Comparison of ENCODE assay signal across 18 cellular contexts in genomic region chr20:1417790-1418189, GRCh38. TPM values are rescaled to one million over a fixed set of nuclear protein-coding genes. Genes with fewer than 3 reads are reported as not detected.
A peak's percentile ranks its signal among the peaks of the same experiment; 100 is the strongest.
DNase-seq lines count a peak whose midpoint lies in the region; ATAC-seq and TF ChIP-seq lines count a peak whose summit lies in the region.
"Had no signal": no experiment of that assay in that cellular context is flagged by ENCODE, and none has a peak within 500 bp of the region (broad histone marks: within the 10 kb centered on the region; RNA-seq: fewer than 3 reads in every experiment).

No MANE protein-coding gene starts in this region.

- no peaks in the 10 kb centered on the region for H3K9me2 ChIP-seq in SK-N-SH

- no peak for TF ChIP-seq RAD21 in SK-N-SH (IDR thresholded peaks at IDR 0.05; ENCODE audit: low read length)

- POLR2A ChIA-PET in SK-N-SH (lab: Yijun Ruan, JAX): no interaction called here

- H3K27ac ChIP-seq in SK-N-SH (ENCODE audit: low read depth in 2 of 2, low read length in 1 of 2): peak overlapping the region in 1 of 2 experiments; percentile 75; a peak in 2 of 4 replicates
- H3K27ac ChIP-seq in RWPE2 (ENCODE audit: poor library complexity, severe bottlenecking): peak overlapping the region; percentile 88
- no peak overlapping the region for H3K27ac ChIP-seq in mesenchymal stem cell (ENCODE audit: low read length, poor library complexity, severe bottlenecking)
- H3K27ac ChIP-seq: 22Rv1 had no signal

- peak overlapping the region; percentile 68; the same call in 1 of the 2 replicates for H2AFZ ChIP-seq in SK-N-SH (ENCODE audit: low read depth)
- no peak overlapping the region for H2AFZ ChIP-seq in mesenchymal stem cell (ENCODE audit: low read depth, low read length)

- H3K4ac ChIP-seq in mesenchymal stem cell (ENCODE audit: low read depth in 1 of 2, low read length in 2 of 2): peak overlapping the region; percentile 5 to 15

- H2BK15ac ChIP-seq in mesenchymal stem cell (ENCODE audit: low read depth, poor library complexity, severe bottlenecking): peak overlapping the region; percentile 63

- H4K20me1 ChIP-seq in SK-N-SH (ENCODE audit: insufficient read depth): no peaks in the 10 kb centered on the region

- H3K36me3 ChIP-seq in SK-N-SH (replicated peaks in 1 of 2; ENCODE audit: control insufficient read depth in 1 of 2, insufficient read depth in 2 of 2, low read length in 1 of 2) (no peaks in the 10 kb centered on the region), RWPE2 (ENCODE audit: low read depth) (no peaks in the 10 kb centered on the region), mesenchymal stem cell (ENCODE audit: control insufficient read depth in 1 of 2, insufficient read depth in 2 of 2, low read depth in 1 of 2, low read length in 2 of 2) (no peaks in the 10 kb centered on the region), skeletal muscle satellite cell (ENCODE audit: insufficient read depth, low read length) (no peaks in the 10 kb centered on the region)
- H3K36me3 ChIP-seq: BE2C had no signal

- no peak overlapping the region for H2BK5ac ChIP-seq in mesenchymal stem cell (ENCODE audit: low read depth, low read length, poor library complexity, severe bottlenecking)

- H3K23ac ChIP-seq in mesenchymal stem cell (ENCODE audit: low read length in 2 of 2): no peak overlapping the region

- H3F3A ChIP-seq in SK-N-SH (replicated peaks; ENCODE audit: insufficient read depth): peaks cover 29% of the 10 kb centered on the region

- no peak overlapping the region for H3K14ac ChIP-seq in mesenchymal stem cell (ENCODE audit: low read length in 2 of 2)

- H3K4me3 Mint-ChIP-seq in activated T-cell treated with anti-CD3 and anti-CD28 coated beads, Interleukin-2, amount 50 U/mL, for 4 hours: no peak overlapping the region
- H3K4me3 Mint-ChIP-seq: CD4-positive, CD25-positive, alpha-beta regulatory T cell had no signal

- H3K79me2 ChIP-seq in SK-N-SH (ENCODE audit: insufficient read depth): no peaks in the 10 kb centered on the region

- peak overlapping the region; percentile 25 to 40 for H3K18ac ChIP-seq in mesenchymal stem cell (ENCODE audit: low read depth in 1 of 2, low read length in 2 of 2)

- no peak for TF ChIP-seq EP300 in SK-N-SH (IDR thresholded peaks at IDR 0.05; ENCODE audit: borderline replicate concordance in 1 of 2, low read depth in 1 of 2, low read length in 1 of 2)

- ATAC-seq in SK-N-SH treated with all-trans-retinoic acid at 6 μM for 48 hours (no peak), RWPE2 (ENCODE audit: low read depth) (no peak), GM19395 (IDR thresholded peaks at IDR 0.05; ENCODE audit: unreplicated experiment) (no peak)
- no peak for ATAC-seq in activated T-cell treated with anti-CD3 and anti-CD28 coated beads, Interleukin-2, amount 50 U/mL, for 4 hours
- ATAC-seq: K562 had no signal

- peaks cover 4% of the 10 kb centered on the region for H3K4me1 Mint-ChIP-seq in activated T-cell treated with anti-CD3 and anti-CD28 coated beads, Interleukin-2, amount 50 U/mL, for 4 hours (ENCODE audit: low read depth)

- H3K4me2 ChIP-seq in SK-N-SH: peak overlapping the region; percentile 21; the same call in 1 of the 2 replicates
- H3K4me2 ChIP-seq in mesenchymal stem cell (ENCODE audit: low read length, poor library complexity, severe bottlenecking): no peak overlapping the region
- H3K4me2 ChIP-seq in skeletal muscle satellite cell (ENCODE audit: low read length): peak overlapping the region; percentile 34

- H3K9me3 Mint-ChIP-seq in activated T-cell treated with anti-CD3 and anti-CD28 coated beads, Interleukin-2, amount 50 U/mL, for 4 hours: peaks cover 14% of the 10 kb centered on the region

- peak overlapping the region; percentile 20 for H4K8ac ChIP-seq in mesenchymal stem cell (ENCODE audit: low read length)

- peaks cover 9% of the 10 kb centered on the region for H3K27me3 Mint-ChIP-seq in activated T-cell treated with anti-CD3 and anti-CD28 coated beads, Interleukin-2, amount 50 U/mL, for 4 hours (ENCODE audit: low read depth)

- TF ChIP-seq CTCF in SK-N-SH (IDR thresholded peaks at IDR 0.05): no peak
- no peak for TF ChIP-seq CTCF in RWPE2 (IDR thresholded peaks at IDR 0.05; ENCODE audit: poor library complexity, severe bottlenecking)

- H3K79me1 ChIP-seq in mesenchymal stem cell (replicated peaks; ENCODE audit: low read length, poor library complexity, severe bottlenecking): no peaks in the 10 kb centered on the region

- peaks cover 3% of the 10 kb centered on the region for H3K36me3 Mint-ChIP-seq in activated T-cell treated with anti-CD3 and anti-CD28 coated beads, Interleukin-2, amount 50 U/mL, for 4 hours (ENCODE audit: insufficient read depth)

- no peak overlapping the region for H2BK120ac ChIP-seq in mesenchymal stem cell (ENCODE audit: low read depth, low read length)

- H3K9ac ChIP-seq in SK-N-SH: no peak overlapping the region
- H3K9ac ChIP-seq in mesenchymal stem cell (ENCODE audit: low read length): no peak overlapping the region
- H3K9ac ChIP-seq in skeletal muscle satellite cell (ENCODE audit: low read depth, low read length): no peak overlapping the region

- no peak overlapping the region for H2AK5ac ChIP-seq in mesenchymal stem cell (ENCODE audit: low read length, severe bottlenecking)

- CTCF ChIA-PET in SK-N-SH (lab: Yijun Ruan, JAX): interaction anchor here (1.7 kb wide), 1 partner anchor 19 kb away, joined by 5 read pairs; no protein-coding TSS in a partner anchor

- no peak overlapping the region for H3K4me3 ChIP-seq in SK-N-SH (ENCODE audit: low read depth in 2 of 2, low read length in 1 of 2)
- no peak overlapping the region for H3K4me3 ChIP-seq in RWPE2 (ENCODE audit: severe bottlenecking)
- no peak overlapping the region for H3K4me3 ChIP-seq in mesenchymal stem cell (ENCODE audit: insufficient read depth in 1 of 2, low read depth in 1 of 2, low read length in 2 of 2)
- H3K4me3 ChIP-seq in skeletal muscle satellite cell (ENCODE audit: low read length): no peak overlapping the region
- H3K4me3 ChIP-seq: K562 had no signal

- H2BK12ac ChIP-seq in mesenchymal stem cell (ENCODE audit: low read length in 2 of 2): peak overlapping the region; percentile 48 to 57

- DNase-seq in SK-N-SH (no peak), RWPE2 (ENCODE audit: low spot score) (no peak), mesenchymal stem cell (no peak), NCI-H1092 (lab: John Stamatoyannopoulos, UW) (no peak)
- no peak for DNase-seq in activated T-cell treated with anti-CD3 and anti-CD28 coated beads, Interleukin-2, amount 50 U/mL, for 4 hours
- DNase-seq: BE2C; CD4-positive, CD25-positive, alpha-beta regulatory T cell; COR-L47; DMS 273 treated with DMSO at 0.1 percent for 48 hours; NCI-H1105; NCI-H1694; NCI-H345; NCI-H524 treated with DMSO at 0.1 percent for 48 hours had no signal

- no peaks in the 10 kb centered on the region for H3K27me3 ChIP-seq in SK-N-SH (ENCODE audit: insufficient read depth)
- H3K27me3 ChIP-seq in RWPE2 (ENCODE audit: insufficient read depth, poor library complexity, severe bottlenecking): no peaks in the 10 kb centered on the region
- H3K27me3 ChIP-seq in mesenchymal stem cell (ENCODE audit: control insufficient read depth in 1 of 2, insufficient read depth in 1 of 2, low read length in 2 of 2): no peaks in the 10 kb centered on the region
- no peaks in the 10 kb centered on the region for H3K27me3 ChIP-seq in skeletal muscle satellite cell (ENCODE audit: control insufficient read depth, insufficient read depth, low read length)

- H4K91ac ChIP-seq in mesenchymal stem cell (ENCODE audit: low read length): peak overlapping the region; percentile 53

- H3K9me3 ChIP-seq in SK-N-SH: 0 out of 2 replicates have a peak, but pooled peaks cover under 1% of the 10 kb centered on the region
- peaks cover 3% of the 10 kb centered on the region for H3K9me3 ChIP-seq in RWPE2 (ENCODE audit: severe bottlenecking)
- H3K9me3 ChIP-seq in mesenchymal stem cell (ENCODE audit: control insufficient read depth, low read length): peaks cover 17% of the 10 kb centered on the region
- peaks cover 5% of the 10 kb centered on the region for H3K9me3 ChIP-seq in skeletal muscle satellite cell (replicated peaks; ENCODE audit: low read length)
- H3K9me3 ChIP-seq: BE2C had no signal

- H3K4me1 ChIP-seq in SK-N-SH (ENCODE audit: control insufficient read depth in 1 of 2, insufficient read depth in 2 of 2, low read depth in 1 of 2, low read length in 1 of 2) (no peaks in the 10 kb centered on the region; a peak in 2 of 4 replicates), RWPE2 (ENCODE audit: insufficient read depth, poor library complexity, severe bottlenecking) (peaks cover 35% of the 10 kb centered on the region), mesenchymal stem cell (ENCODE audit: control insufficient read depth, insufficient read depth, low read depth, low read length) (peaks cover 16% of the 10 kb centered on the region), skeletal muscle satellite cell (ENCODE audit: control insufficient read depth, insufficient read depth, low read length) (peaks cover 38% of the 10 kb centered on the region)
- H3K4me1 ChIP-seq: BE2C had no signal

TF ChIP-seq in SK-N-SH, 30 proteins besides CTCF, POLR2A, EP300 and RAD21 (continues in another document):
- TF ChIP-seq FOXM1 (IDR thresholded peaks at IDR 0.05; ENCODE audit: low read depth) (no peak), GABPA (IDR thresholded peaks at IDR 0.05; ENCODE audit: low read depth) (no peak), POLR2AphosphoS5 (IDR thresholded peaks at IDR 0.05; ENCODE audit: low read depth, low read length) (no peak), MEF2A (IDR thresholded peaks at IDR 0.05; ENCODE audit: borderline replicate concordance, low read depth) (no peak)

TF ChIP-seq in SK-N-SH treated with all-trans-retinoic acid at 6 μM for 48 hours, 23 proteins besides CTCF, POLR2A, EP300 and RAD21 (continues in another document):
- no peak for TF ChIP-seq BACH2 (CRISPR knock-in tag; IDR thresholded peaks at IDR 0.05; ENCODE audit: borderline replicate concordance)
- no peak for TF ChIP-seq RARB (CRISPR knock-in tag; IDR thresholded peaks at IDR 0.05)

RNA-seq across cellular contexts. Expression of gene FKBP1A, which starts 24.9 kb away (rescaled TPM):
- polyA plus RNA-seq in SK-N-SH (2012; rRNA removed): 362 and 453 TPM in 2 replicates
- polyA plus RNA-seq in SK-N-SH (2012; cell fraction: cytosol; rRNA removed): 418 and 470 TPM in 2 replicates
- 119 and 151 TPM in 2 replicates for polyA plus RNA-seq in SK-N-SH (2012; cell fraction: nucleus; rRNA removed)
- polyA plus RNA-seq in mesenchymal stem cell (2013, experiment 1 of 2): 511 TPM
- polyA plus RNA-seq in mesenchymal stem cell (2013, experiment 2 of 2): 515 TPM
- total RNA-seq in skeletal muscle satellite cell (2012; rRNA removed): 203 and 233 TPM in 2 replicates
- 100 to 1,000 TPM; 253 to 300 (median 258) TPM for total RNA-seq in activated T-cell treated with anti-CD3 and anti-CD28 coated beads, Interleukin-2, amount 50 U/mL, for 4 hours

RNA-seq across cellular contexts. Expression of gene NSFL1C, which starts 48.9 kb away (rescaled TPM):
- 30.6 and 45.9 TPM in 2 replicates for polyA plus RNA-seq in SK-N-SH (2012; rRNA removed)
- polyA plus RNA-seq in SK-N-SH (2012; cell fraction: cytosol; rRNA removed): 47.4 and 48.2 TPM in 2 replicates
- 54.6 and 60.7 TPM in 2 replicates for polyA plus RNA-seq in SK-N-SH (2012; cell fraction: nucleus; rRNA removed)
- 50.4 TPM for polyA plus RNA-seq in mesenchymal stem cell (2013, experiment 1 of 2)
- 52.6 TPM for polyA plus RNA-seq in mesenchymal stem cell (2013, experiment 2 of 2)
- total RNA-seq in skeletal muscle satellite cell (2012; rRNA removed): 25.1 and 31.7 TPM in 2 replicates
- 100 to 1,000 TPM; 193 to 218 (median 208) TPM for total RNA-seq in activated T-cell treated with anti-CD3 and anti-CD28 coated beads, Interleukin-2, amount 50 U/mL, for 4 hours
